ENCODE assay signal across 8 cellular contexts in the genomic region with DNA sequence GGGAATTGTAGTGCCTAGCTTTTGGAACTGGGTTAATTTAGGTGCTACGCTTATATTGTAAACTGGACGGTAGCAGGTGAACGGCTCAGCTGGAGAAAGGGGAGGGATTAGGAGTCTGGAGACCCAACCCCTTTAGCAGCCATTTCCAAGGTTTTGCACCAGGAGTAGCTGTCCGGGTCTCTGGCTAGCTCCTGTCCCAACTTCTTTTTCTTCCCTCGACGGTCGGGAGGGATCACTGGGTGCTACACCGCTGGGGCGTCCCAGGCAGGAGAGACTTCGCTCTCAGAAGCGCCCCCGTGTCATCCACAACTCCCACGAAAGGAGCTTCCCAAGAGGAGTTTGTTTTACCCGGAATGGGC. TPM values are rescaled to one million over a fixed set of nuclear protein-coding genes. Genes with fewer than 3 reads are reported as not detected.
DNase-seq lines count a peak whose midpoint lies in the region; ATAC-seq and TF ChIP-seq lines count a peak whose summit lies in the region.

No MANE protein-coding gene starts in this region.

- no peak for ATAC-seq in GM21515 (IDR thresholded peaks at IDR 0.05; ENCODE audit: unreplicated experiment)

- WGBS in testis, 2 donors, result 0 to 1% methylated on average over 14 of the region's 14 CpGs

- H3K36me3 ChIP-seq in testis (ENCODE audit: low read depth, missing control alignments), result no peaks in the 10 kb centered on the region

- H3K9me3 ChIP-seq in iPS-18c (ENCODE audit: control insufficient read depth, insufficient read depth, low read length) (no peaks in the 10 kb centered on the region), testis (no peaks in the 10 kb centered on the region)

- H3K4me3 ChIP-seq in iPS-18c (ENCODE audit: insufficient read depth, low read depth, low read length), result peak overlapping the region; percentile 77
- H3K4me3 ChIP-seq in testis, result peak overlapping the region; percentile 46 to 69

- TF ChIP-seq POLR2A in testis (IDR thresholded peaks at IDR 0.05), result no peak

- H3K4me1 ChIP-seq in testis, result no peaks in the 10 kb centered on the region

- intact Hi-C loops in testis (cut with DNase I; ENCODE audit: low total_unique reads), result no loop called here

- no peaks in the 10 kb centered on the region for H3K27me3 ChIP-seq in testis

- H3K27ac ChIP-seq in testis, result no peak overlapping the region

- TF ChIP-seq CTCF in testis (IDR thresholded peaks at IDR 0.05), result no peak

- DNase-seq in NCI-H1417 (lab: John Stamatoyannopoulos, UW) (peak; percentile 76 to 84 (median 82)), NCI-H1417 treated with DMSO at 0.1 percent for 48 hours (lab: John Stamatoyannopoulos, UW) (no peak), SHP77 treated with DMSO at 0.1 percent for 48 hours (lab: John Stamatoyannopoulos, UW) (peak; percentile 60), testis (peak; percentile 78), cerebellar nuclear complex (lab: John Stamatoyannopoulos, UW) (no peak), amniotic stem cell (lab: John Stamatoyannopoulos, UW) (no peak)

RNA-seq across cellular contexts. Expression of gene LINGO2, which starts 0.7 kb away (rescaled TPM):
- 1 to 10 TPM; 1.9 to 2.7 TPM for total RNA-seq in testis
- 3.9 TPM for polyA plus RNA-seq in testis (ENCODE audit: insufficient read depth, low read depth, low replicate concordance)

Comparison
In these comparisons a context has a peak if more than half of its experiments do, and no peak if none do; other contexts are left out.
1. DNase-seq: peak in NCI-H1417 (3 of 3), SHP77 treated with DMSO at 0.1 percent for 48 hours (single experiment) and testis (single experiment); none in NCI-H1417 treated with DMSO at 0.1 percent for 48 hours (single experiment), cerebellar nuclear complex (0 of 2) and amniotic stem cell (single experiment).